Comparison of ENCODE assay signal across 21 cellular contexts in the genomic region with DNA sequence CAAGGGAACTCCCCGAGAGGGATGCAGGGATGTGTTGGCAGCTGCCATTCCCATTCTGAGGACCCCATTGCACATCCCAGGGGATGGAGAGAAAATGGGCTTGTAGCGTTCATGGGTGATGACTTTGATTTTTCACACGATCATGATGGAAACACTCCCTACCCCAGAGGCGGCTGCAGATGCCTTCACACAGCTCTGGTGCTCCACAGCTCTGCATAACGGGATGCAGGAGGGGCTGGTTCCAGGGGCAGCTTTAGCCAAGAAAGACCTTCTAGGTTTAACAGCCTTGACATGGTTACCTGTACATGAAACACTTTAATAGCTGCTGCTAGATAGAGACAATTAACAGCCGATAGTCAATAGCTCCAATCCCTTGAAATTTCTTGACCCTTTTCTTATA.
DNase-seq lines count a peak whose midpoint lies in the region; ATAC-seq, FAIRE-seq and TF ChIP-seq lines count a peak whose summit lies in the region.
"Had no signal": no experiment of that assay in that cellular context is flagged by ENCODE, and none has a peak within 500 bp of the region (broad histone marks: within the 10 kb centered on the region; RNA-seq: fewer than 3 reads in every experiment).

No MANE protein-coding gene starts in this region.

- H3K4me1 ChIP-seq in right lobe of liver, result no peaks in the 10 kb centered on the region
- H3K4me1 ChIP-seq in HepG2 (ENCODE audit: insufficient read depth, low read length), result no peaks in the 10 kb centered on the region
- no peaks in the 10 kb centered on the region for H3K4me1 ChIP-seq in osteoblast (ENCODE audit: insufficient read depth, low read length)
- H3K4me1 ChIP-seq in upper lobe of right lung, result no peaks in the 10 kb centered on the region
- H3K4me1 ChIP-seq: BE2C, Caco-2 had no signal

- ATAC-seq in right lobe of liver (peak in 1 of 4 donors; percentile 11), HepG2 (no peak), upper lobe of right lung (no peak)
- ATAC-seq: GM23338 had no signal

- CTCF ChIA-PET in HepG2 (lab: Yijun Ruan, JAX; ENCODE audit: low intra/inter-chr PET ratio, low total read pairs), result no interaction called here

- no peak for TF ChIP-seq EP300 in HepG2 (IDR thresholded peaks at IDR 0.05; ENCODE audit: low read depth in 2 of 2, low read length in 2 of 2)
- no peak for TF ChIP-seq EP300 in HepG2 (CRISPR knock-in tag; IDR thresholded peaks at IDR 0.05; ENCODE audit: borderline replicate concordance)

- H3K9me3 ChIP-seq in right lobe of liver, result no peaks in the 10 kb centered on the region
- H3K9me3 ChIP-seq in HepG2 (ENCODE audit: low read length), result no peaks in the 10 kb centered on the region
- H3K9me3 ChIP-seq in osteoblast (ENCODE audit: low read depth, low read length), result no peaks in the 10 kb centered on the region
- H3K9me3 ChIP-seq in upper lobe of right lung, result no peaks in the 10 kb centered on the region
- H3K9me3 ChIP-seq: BE2C, Caco-2 had no signal

- intact Hi-C loops in right lobe of liver (cut with DNase I), result no loop called here
- intact Hi-C loops in HepG2 (cut with micrococcal nuclease; ENCODE audit: unreplicated experiment), result no loop called here
- intact Hi-C loops in upper lobe of right lung (cut with DNase I), result no loop called here

- in situ Hi-C loops in HepG2 (cut with HindIII; ENCODE audit: extremely low pct_ligation_motif_present, low pct_unique_long_range_greater_than_20kb), result no loop called here

- H2AFZ ChIP-seq in HepG2 (ENCODE audit: low read length) (no peak overlapping the region), osteoblast (ENCODE audit: low read length) (no peak overlapping the region)
- H2AFZ ChIP-seq: GM23338 had no signal

- no peaks in the 10 kb centered on the region for H3K36me3 ChIP-seq in right lobe of liver
- no peaks in the 10 kb centered on the region for H3K36me3 ChIP-seq in HepG2 (replicated peaks in 1 of 2; ENCODE audit: control insufficient read depth in 1 of 2, insufficient read depth in 2 of 2, low read length in 2 of 2)
- H3K36me3 ChIP-seq in bronchial epithelial cell (ENCODE audit: control insufficient read depth, insufficient read depth, low read length), result no peaks in the 10 kb centered on the region
- no peaks in the 10 kb centered on the region for H3K36me3 ChIP-seq in osteoblast (ENCODE audit: insufficient read depth, low read length)
- no peaks in the 10 kb centered on the region for H3K36me3 ChIP-seq in upper lobe of right lung
- H3K36me3 ChIP-seq: BE2C had no signal

- TF ChIP-seq CTCF in right lobe of liver (IDR thresholded peaks at IDR 0.05) (no peak), HepG2 (CRISPR knock-in tag; IDR thresholded peaks at IDR 0.05) (no peak), bronchial epithelial cell (IDR thresholded peaks at IDR 0.05; ENCODE audit: insufficient read depth, low read length, severe bottlenecking) (no peak), osteoblast (IDR thresholded peaks at IDR 0.05; ENCODE audit: extremely low read depth, low read depth, low read length) (no peak), upper lobe of right lung (IDR thresholded peaks at IDR 0.05) (no peak)

- 88% methylated on average over 4 of the region's 6 CpGs for WGBS in right lobe of liver (ENCODE audit: insufficient coverage, low coverage, low lambda C conversion rate, missing lambda C conversion rate)
- WGBS in HepG2 (ENCODE audit: low lambda C conversion rate), result 7% methylated on average over 6 of the region's 6 CpGs

- no TSS peak for BruUV-seq in HepG2 (replicated peaks; lab: Mats Ljungman, UMichigan)

- no peaks in the 10 kb centered on the region; the same call in 1 of the 2 replicates for H4K20me1 ChIP-seq in HepG2 (ENCODE audit: insufficient read depth, low read length)
- no peaks in the 10 kb centered on the region for H4K20me1 ChIP-seq in osteoblast (ENCODE audit: insufficient read depth, low read length)

- DNase-seq in right lobe of liver (peak in 2 of 3 donors; percentile 9 to 26), HepG2 (ENCODE audit: low spot score) (no peak), bronchial epithelial cell (ENCODE audit: low read depth) (no peak), osteoblast (ENCODE audit: insufficient read length, low spot score, missing footprints) (peak; percentile 54), upper lobe of right lung (peak; percentile 18), middle frontal gyrus (ENCODE audit: extremely low spot score, low spot score) (no peak), amniotic stem cell (lab: John Stamatoyannopoulos, UW) (no peak)
- DNase-seq in activated naive CD4-positive, alpha-beta T cell (lab: John Stamatoyannopoulos, UW), result no peak
- DNase-seq: ACHN; BE2C; CD4-positive, alpha-beta T cell; HCEC 1CT had no signal

- no peak overlapping the region for H3K4me3 ChIP-seq in right lobe of liver
- H3K4me3 ChIP-seq in HepG2 (replicated peaks in 1 of 3; ENCODE audit: insufficient read depth in 1 of 3, low read depth in 2 of 3, low read length in 3 of 3), result no peak overlapping the region
- no peak overlapping the region for H3K4me3 ChIP-seq in bronchial epithelial cell (ENCODE audit: low read depth, low read length)
- H3K4me3 ChIP-seq in osteoblast (ENCODE audit: insufficient read depth, low read length), result no peak overlapping the region
- H3K4me3 ChIP-seq in upper lobe of right lung, result no peak overlapping the region
- H3K4me3 ChIP-seq: GM23338 had no signal

- H3K4me2 ChIP-seq in HepG2 (ENCODE audit: low read depth, low read length) (no peak overlapping the region), osteoblast (ENCODE audit: insufficient read depth, low read length) (no peak overlapping the region)
- H3K4me2 ChIP-seq: GM23338 had no signal

- POLR2A ChIA-PET in HepG2 (lab: Yijun Ruan, JAX), result no interaction called here

- H3K9ac ChIP-seq in HepG2 (ENCODE audit: insufficient read depth, low read depth, low read length), result no peak overlapping the region

- H3K27me3 ChIP-seq in right lobe of liver (no peaks in the 10 kb centered on the region), HepG2 (ENCODE audit: control insufficient read depth in 1 of 2, insufficient read depth in 2 of 2, low read length in 2 of 2) (peaks cover 3 to 73% of the 10 kb centered on the region in 2 experiments), bronchial epithelial cell (ENCODE audit: control insufficient read depth, insufficient read depth, low read length) (no peaks in the 10 kb centered on the region), osteoblast (ENCODE audit: insufficient read depth, low read length) (no peaks in the 10 kb centered on the region), upper lobe of right lung (no peaks in the 10 kb centered on the region)
- H3K27me3 ChIP-seq: BE2C had no signal

- H3K27ac ChIP-seq in right lobe of liver, result no peak overlapping the region
- no peak overlapping the region for H3K27ac ChIP-seq in HepG2 (ENCODE audit: extremely low read length, insufficient read depth, low read length)
- no peak overlapping the region for H3K27ac ChIP-seq in osteoblast (ENCODE audit: low read depth, low read length)
- no peak overlapping the region for H3K27ac ChIP-seq in upper lobe of right lung
- H3K27ac ChIP-seq: C4-2B had no signal

- no peak for FAIRE-seq in HepG2 (lab: Jason Lieb, UNC)
- FAIRE-seq in bronchial epithelial cell (lab: Jason Lieb, UNC), result peak; percentile 70
- FAIRE-seq: A204.1, D721Med, G401.6, GM12892, GM18507, H54 had no signal

- no peak for TF ChIP-seq RAD21 in HepG2 (CRISPR knock-in tag; IDR thresholded peaks at IDR 0.05)

- TF ChIP-seq POLR2A in right lobe of liver (IDR thresholded peaks at IDR 0.05) (no peak), HepG2 (IDR thresholded peaks at IDR 0.05; ENCODE audit: insufficient read depth in 1 of 2, low read depth in 2 of 2, low read length in 2 of 2) (no peak)

- no peaks in the 10 kb centered on the region for H3K79me2 ChIP-seq in HepG2 (ENCODE audit: insufficient read depth, low read length)
- H3K79me2 ChIP-seq in osteoblast (ENCODE audit: insufficient read depth, low read length), result no peaks in the 10 kb centered on the region

TF ChIP-seq in HepG2, 621 proteins besides CTCF, POLR2A, EP300 and RAD21:
- TF ChIP-seq, protein P1, sequence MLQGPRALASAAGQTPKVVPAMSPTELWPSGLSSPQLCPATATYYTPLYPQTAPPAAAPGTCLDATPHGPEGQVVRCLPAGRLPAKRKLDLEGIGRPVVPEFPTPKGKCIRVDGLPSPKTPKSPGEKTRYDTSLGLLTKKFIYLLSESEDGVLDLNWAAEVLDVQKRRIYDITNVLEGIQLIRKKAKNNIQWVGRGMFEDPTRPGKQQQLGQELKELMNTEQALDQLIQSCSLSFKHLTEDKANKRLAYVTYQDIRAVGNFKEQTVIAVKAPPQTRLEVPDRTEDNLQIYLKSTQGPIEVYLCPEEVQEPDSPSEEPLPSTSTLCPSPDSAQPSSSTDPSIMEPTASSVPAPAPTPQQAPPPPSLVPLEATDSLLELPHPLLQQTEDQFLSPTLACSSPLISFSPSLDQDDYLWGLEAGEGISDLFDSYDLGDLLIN (CRISPR knock-in tag; IDR thresholded peaks at IDR 0.05; ENCODE audit: borderline replicate concordance), result no peak
- no peak for TF ChIP-seq SCMH1 (CRISPR knock-in tag; IDR thresholded peaks at IDR 0.05; ENCODE audit: borderline replicate concordance)
- no peak for TF ChIP-seq GTF2F1 (IDR thresholded peaks at IDR 0.05; ENCODE audit: low read length)
- no peak for TF ChIP-seq ZNF180 (CRISPR knock-in tag; IDR thresholded peaks at IDR 0.05; ENCODE audit: borderline replicate concordance, low read depth)
- TF ChIP-seq, protein P2, sequence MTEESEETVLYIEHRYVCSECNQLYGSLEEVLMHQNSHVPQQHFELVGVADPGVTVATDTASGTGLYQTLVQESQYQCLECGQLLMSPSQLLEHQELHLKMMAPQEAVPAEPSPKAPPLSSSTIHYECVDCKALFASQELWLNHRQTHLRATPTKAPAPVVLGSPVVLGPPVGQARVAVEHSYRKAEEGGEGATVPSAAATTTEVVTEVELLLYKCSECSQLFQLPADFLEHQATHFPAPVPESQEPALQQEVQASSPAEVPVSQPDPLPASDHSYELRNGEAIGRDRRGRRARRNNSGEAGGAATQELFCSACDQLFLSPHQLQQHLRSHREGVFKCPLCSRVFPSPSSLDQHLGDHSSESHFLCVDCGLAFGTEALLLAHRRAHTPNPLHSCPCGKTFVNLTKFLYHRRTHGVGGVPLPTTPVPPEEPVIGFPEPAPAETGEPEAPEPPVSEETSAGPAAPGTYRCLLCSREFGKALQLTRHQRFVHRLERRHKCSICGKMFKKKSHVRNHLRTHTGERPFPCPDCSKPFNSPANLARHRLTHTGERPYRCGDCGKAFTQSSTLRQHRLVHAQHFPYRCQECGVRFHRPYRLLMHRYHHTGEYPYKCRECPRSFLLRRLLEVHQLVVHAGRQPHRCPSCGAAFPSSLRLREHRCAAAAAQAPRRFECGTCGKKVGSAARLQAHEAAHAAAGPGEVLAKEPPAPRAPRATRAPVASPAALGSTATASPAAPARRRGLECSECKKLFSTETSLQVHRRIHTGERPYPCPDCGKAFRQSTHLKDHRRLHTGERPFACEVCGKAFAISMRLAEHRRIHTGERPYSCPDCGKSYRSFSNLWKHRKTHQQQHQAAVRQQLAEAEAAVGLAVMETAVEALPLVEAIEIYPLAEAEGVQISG (CRISPR knock-in tag; IDR thresholded peaks at IDR 0.05), result no peak

Comparison
In these comparisons a context has a peak if more than half of its experiments do, and no peak if none do; other contexts are left out.
1. DNase-seq: peak in right lobe of liver (2 of 3), osteoblast (single experiment) and upper lobe of right lung (single experiment); none in HepG2 (single experiment), bronchial epithelial cell (single experiment), middle frontal gyrus (single experiment), activated naive CD4-positive, alpha-beta T cell (0 of 4) and amniotic stem cell (single experiment).